14 cellular contexts compared by ENCODE assay signal in the genomic region with DNA sequence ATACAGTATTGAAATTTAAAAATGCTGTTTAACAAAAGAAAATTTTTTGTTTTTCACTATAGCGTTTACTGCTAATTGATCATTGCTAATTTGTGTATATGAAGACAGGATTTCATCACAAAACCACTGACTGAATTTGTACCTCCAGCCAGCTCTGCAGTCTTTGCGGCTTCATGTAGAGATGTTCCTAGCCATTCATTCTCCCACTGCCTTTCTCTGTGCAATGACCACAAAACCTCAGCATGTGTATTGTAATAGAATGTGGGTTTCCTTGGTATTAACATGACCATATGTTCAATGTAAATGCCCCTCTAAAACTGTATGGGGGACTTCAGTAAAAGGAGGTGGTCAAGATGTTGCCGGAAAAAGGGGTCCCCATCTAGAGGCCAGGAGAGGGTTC.
"Had no signal": no experiment of that assay in that cellular context is flagged by ENCODE, and none has a peak within 500 bp of the region (broad histone marks: within the 10 kb centered on the region; RNA-seq: fewer than 3 reads in every experiment).

No MANE protein-coding gene starts in this region.

- H3K4me3 ChIP-seq: adrenal gland, colonic mucosa, neural progenitor cell, spleen, thoracic aorta, upper lobe of right lung had no signal

- H3K9me3 ChIP-seq: adrenal gland, colonic mucosa, spleen, thoracic aorta, upper lobe of right lung had no signal

- H3K4me1 Mint-ChIP-seq: neural progenitor cell had no signal

- H3K27ac Mint-ChIP-seq: activated CD4-positive, alpha-beta T cell treated with anti-CD3 and anti-CD28 coated beads, Interleukin-2, amount 10 ng/mL, durations not matched to agents 7 days and 5 days; activated naive CD4-positive, alpha-beta T cell treated with anti-CD3 and anti-CD28 coated beads for 36 hours; activated T-helper 2 cell treated with anti-CD3 and anti-CD28 coated beads, Interferon-gamma antibody, Interleukin-2, Interleukin-4, amounts not matched to agents 10 μg/mL and 5 μg/mL and 100 μg/mL, durations not matched to agents 14 hours and 24 hours and 36 hours; brain; neural progenitor cell had no signal

- H3K4me3 Mint-ChIP-seq: activated CD4-positive, alpha-beta T cell treated with anti-CD3 and anti-CD28 coated beads, Interleukin-2, amount 10 ng/mL, durations not matched to agents 7 days and 5 days; activated naive CD4-positive, alpha-beta T cell treated with anti-CD3 and anti-CD28 coated beads for 36 hours; brain; neural progenitor cell had no signal

- H2AFZ ChIP-seq: neural progenitor cell had no signal

- DNase-seq: activated CD4-positive, alpha-beta T cell treated with anti-CD3 and anti-CD28 coated beads, Interleukin-2, amount 10 ng/mL, durations not matched to agents 7 days and 5 days; activated CD4-positive, CD25-positive, alpha-beta regulatory T cell; activated naive CD4-positive, alpha-beta T cell treated with anti-CD3 and anti-CD28 coated beads for 36 hours; adrenal gland; central memory CD4-positive, alpha-beta T cell; colonic mucosa; islet precursor cell; midbrain; spleen; upper lobe of right lung had no signal

- H3K36me3 Mint-ChIP-seq: brain, neural progenitor cell had no signal

- H3K27ac ChIP-seq: adrenal gland, colonic mucosa, neural progenitor cell, spleen, thoracic aorta, upper lobe of right lung had no signal

- H3K4me1 ChIP-seq: colonic mucosa had no signal

- H3K27me3 ChIP-seq: adrenal gland, colonic mucosa, neural progenitor cell, spleen, upper lobe of right lung had no signal

- H3K9me3 Mint-ChIP-seq: activated CD4-positive, alpha-beta T cell treated with anti-CD3 and anti-CD28 coated beads, Interleukin-2, amount 10 ng/mL, durations not matched to agents 7 days and 5 days; activated naive CD4-positive, alpha-beta T cell treated with anti-CD3 and anti-CD28 coated beads for 36 hours; activated T-helper 2 cell treated with anti-CD3 and anti-CD28 coated beads, Interferon-gamma antibody, Interleukin-2, Interleukin-4, amounts not matched to agents 10 μg/mL and 5 μg/mL and 100 μg/mL, durations not matched to agents 14 hours and 24 hours and 36 hours; brain; neural progenitor cell had no signal

- H3K36me3 ChIP-seq: adrenal gland, colonic mucosa, neural progenitor cell, spleen, thoracic aorta, upper lobe of right lung had no signal

- H3K4me2 ChIP-seq: neural progenitor cell had no signal

- H3K9ac ChIP-seq: neural progenitor cell had no signal
